In genomic region chr16:70685061-70685937, GRCh38 we compare ENCODE assay signal across 8 cellular contexts. TPM values are rescaled to one million over a fixed set of nuclear protein-coding genes. Genes with fewer than 3 reads are reported as not detected.
A peak's percentile ranks its signal among the peaks of the same experiment; 100 is the strongest.
DNase-seq lines count a peak whose midpoint lies in the region; ATAC-seq lines count a peak whose summit lies in the region.

No MANE protein-coding gene starts in this region.

- peak overlapping the region; percentile 63 for H3K4me3 ChIP-seq in iPS-11a (ENCODE audit: low read depth, low read length)

- peaks cover 4% of the 10 kb centered on the region for H3K27me3 Mint-ChIP-seq in activated naive CD8-positive, alpha-beta T cell treated with anti-CD3 and anti-CD28 coated beads for 36 hours
- H3K27me3 Mint-ChIP-seq in stimulated activated memory B cell treated with anti-CD40 and anti-IgM and Interleukin-4, amounts not matched to agents 10 μg/mL and 1 μg/mL and 100 μg/mL, for 72 hours: no peaks in the 10 kb centered on the region

- no peak overlapping the region for H3K27ac Mint-ChIP-seq in activated naive CD8-positive, alpha-beta T cell treated with anti-CD3 and anti-CD28 coated beads for 36 hours
- H3K27ac Mint-ChIP-seq in stimulated activated memory B cell treated with anti-CD40 and anti-IgM and Interleukin-4, amounts not matched to agents 10 μg/mL and 1 μg/mL and 100 μg/mL, for 72 hours: no peak overlapping the region

- H3K9me3 Mint-ChIP-seq in activated naive CD8-positive, alpha-beta T cell treated with anti-CD3 and anti-CD28 coated beads for 36 hours: no peaks in the 10 kb centered on the region
- H3K9me3 Mint-ChIP-seq in stimulated activated memory B cell treated with anti-CD40 and anti-IgM and Interleukin-4, amounts not matched to agents 10 μg/mL and 1 μg/mL and 100 μg/mL, for 72 hours: no peaks in the 10 kb centered on the region

- H3K36me3 Mint-ChIP-seq in activated naive CD8-positive, alpha-beta T cell treated with anti-CD3 and anti-CD28 coated beads for 36 hours: no peaks in the 10 kb centered on the region
- H3K36me3 Mint-ChIP-seq in stimulated activated memory B cell treated with anti-CD40 and anti-IgM and Interleukin-4, amounts not matched to agents 10 μg/mL and 1 μg/mL and 100 μg/mL, for 72 hours: peaks cover 11% of the 10 kb centered on the region

- H3K4me1 Mint-ChIP-seq in activated naive CD8-positive, alpha-beta T cell treated with anti-CD3 and anti-CD28 coated beads for 36 hours: peaks cover 13% of the 10 kb centered on the region
- peaks cover 5% of the 10 kb centered on the region for H3K4me1 Mint-ChIP-seq in stimulated activated memory B cell treated with anti-CD40 and anti-IgM and Interleukin-4, amounts not matched to agents 10 μg/mL and 1 μg/mL and 100 μg/mL, for 72 hours

- ATAC-seq in stimulated activated memory B cell treated with anti-CD40 and anti-IgM and Interleukin-4, amounts not matched to agents 10 μg/mL and 1 μg/mL and 100 μg/mL, for 72 hours: no peak
- no peak for ATAC-seq in HG03097 (IDR thresholded peaks at IDR 0.05; ENCODE audit: low FRiP score, unreplicated experiment)

- DNase-seq in NCI-H748 (lab: John Stamatoyannopoulos, UW; ENCODE audit: unreplicated experiment): peak; percentile 53
- DNase-seq in NCI-H748 treated with DMSO at 0.1 percent for 48 hours (lab: John Stamatoyannopoulos, UW): no peak
- DNase-seq in activated naive CD8-positive, alpha-beta T cell treated with anti-CD3 and anti-CD28 coated beads for 36 hours: peak; percentile 25
- DNase-seq in iPS-NIHi11 (ENCODE audit: low spot score): no peak
- DNase-seq in NCI-H2029 (lab: John Stamatoyannopoulos, UW): no peak

- H3K4me3 Mint-ChIP-seq in activated naive CD8-positive, alpha-beta T cell treated with anti-CD3 and anti-CD28 coated beads for 36 hours: peak overlapping the region; percentile 77
- peak overlapping the region; percentile 38 for H3K4me3 Mint-ChIP-seq in stimulated activated memory B cell treated with anti-CD40 and anti-IgM and Interleukin-4, amounts not matched to agents 10 μg/mL and 1 μg/mL and 100 μg/mL, for 72 hours

RNA-seq across cellular contexts. Expression of gene MTSS2, which starts 0.6 kb away (rescaled TPM):
- total RNA-seq in activated naive CD8-positive, alpha-beta T cell treated with anti-CD3 and anti-CD28 coated beads for 36 hours: 1 to 10 TPM; 6.9 to 9.2 TPM

RNA-seq across cellular contexts. Expression of gene IL34, which starts 38.9 kb away (rescaled TPM):
- under 1 TPM in 1 of 2 experiments, not detected in 1; 0.22 TPM for total RNA-seq in activated naive CD8-positive, alpha-beta T cell treated with anti-CD3 and anti-CD28 coated beads for 36 hours

Comparison
In these comparisons a context has a peak if more than half of its experiments do, and no peak if none do; other contexts are left out.
1. DNase-seq: peak in NCI-H748 (single experiment) and activated naive CD8-positive, alpha-beta T cell treated with anti-CD3 and anti-CD28 coated beads for 36 hours (single experiment); none in NCI-H748 treated with DMSO at 0.1 percent for 48 hours (single experiment), iPS-NIHi11 (single experiment) and NCI-H2029 (single experiment).